ENCODE assay signal across 21 cellular contexts in the genomic region with DNA sequence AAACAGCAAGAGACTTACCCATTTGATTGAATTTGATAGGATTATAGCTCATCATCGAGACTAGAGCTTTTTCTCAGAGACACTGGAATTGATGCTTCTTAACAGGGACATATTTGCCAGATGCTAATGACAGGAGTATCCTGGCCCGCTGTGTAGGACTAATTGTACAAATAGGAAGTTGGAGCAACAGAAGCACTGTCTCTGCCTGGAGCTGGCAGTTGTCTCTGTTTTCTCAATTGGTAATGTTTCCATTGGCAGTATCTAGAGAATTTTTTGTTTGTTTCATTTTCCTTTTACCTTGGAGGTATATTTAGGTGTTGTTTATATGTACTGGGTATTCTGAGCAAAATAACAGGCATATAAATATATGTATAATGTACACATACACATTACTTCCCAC. TPM values are rescaled to one million over a fixed set of nuclear protein-coding genes. Genes with fewer than 3 reads are reported as not detected.
A peak's percentile ranks its signal among the peaks of the same experiment; 100 is the strongest.
DNase-seq lines count a peak whose midpoint lies in the region; ATAC-seq and TF ChIP-seq lines count a peak whose summit lies in the region.
"Had no signal": no experiment of that assay in that cellular context is flagged by ENCODE, and none has a peak within 500 bp of the region (broad histone marks: within the 10 kb centered on the region; RNA-seq: fewer than 3 reads in every experiment).

No MANE protein-coding gene starts in this region.

- DNase-seq in NCI-H1105 treated with DMSO at 0.1 percent for 48 hours (lab: John Stamatoyannopoulos, UW), result peak; percentile 25
- no peak for DNase-seq in NCI-H1105 (lab: John Stamatoyannopoulos, UW)
- peak; percentile 45 to 78 for DNase-seq in NCI-H446 (lab: John Stamatoyannopoulos, UW)
- DNase-seq in right lobe of liver, result no peak
- no peak for DNase-seq in left colon
- DNase-seq in NCI-H187 (lab: John Stamatoyannopoulos, UW), result no peak
- no peak for DNase-seq in HEK293T (ENCODE audit: extremely low spot score)
- DNase-seq: CD4-positive, alpha-beta T cell; DMS79 treated with DMSO at 0.1 percent for 48 hours; GF-D8; GOT3; NCI-H2081 treated with DMSO at 0.1 percent for 48 hours; NCI-H2171; NCI-H345; NCI-H524 treated with DMSO at 0.1 percent for 48 hours; NCI-H82; RPMI8226; SHP77 treated with DMSO at 0.1 percent for 48 hours had no signal

- POLR2A ChIA-PET in HEK293T (lab: Yijun Ruan, JAX), result interaction anchor here (1.9 kb wide), 1 partner anchor 10 kb away, joined by 5 read pairs; no protein-coding TSS in a partner anchor

- no peak for TF ChIP-seq POLR2A in right lobe of liver (IDR thresholded peaks at IDR 0.05)

- H3K79me2 ChIP-seq in ACC112 (ENCODE audit: control insufficient read depth, insufficient read depth, low read length, unreplicated experiment), result no peaks in the 10 kb centered on the region

- TF ChIP-seq CTCF in right lobe of liver (IDR thresholded peaks at IDR 0.05), result no peak

- H3K36me3 ChIP-seq in ACC112 (ENCODE audit: insufficient read depth, low read length) (no peaks in the 10 kb centered on the region), right lobe of liver (no peaks in the 10 kb centered on the region)
- H3K36me3 ChIP-seq: BLaER1 treated with 17β-estradiol and CSF1 and Interleukin-3, amounts not matched to agents 10 nM and 100 nM; HAP-1 had no signal

- H3K4me3 ChIP-seq in ACC112 (ENCODE audit: low read depth, low read length) (no peak overlapping the region), right lobe of liver (no peak overlapping the region)
- H3K4me3 ChIP-seq: BLaER1 treated with 17β-estradiol and CSF1 and Interleukin-3, amounts not matched to agents 10 nM and 100 nM; HAP-1 had no signal

- H3K4me1 ChIP-seq in ACC112 (ENCODE audit: control insufficient read depth, insufficient read depth, low read length, unreplicated experiment) (peaks cover 27% of the 10 kb centered on the region), right lobe of liver (peaks cover 0 to 7% (median 0%) of the 10 kb centered on the region in 4 donors)
- H3K4me1 ChIP-seq: HAP-1 had no signal

- H2AFZ ChIP-seq in ACC112 (ENCODE audit: low read length, unreplicated experiment), result peak overlapping the region; percentile 20

- no peaks in the 10 kb centered on the region for H3K9me3 ChIP-seq in right lobe of liver
- H3K9me3 ChIP-seq: BLaER1 treated with 17β-estradiol and CSF1 and Interleukin-3, amounts not matched to agents 10 nM and 100 nM; HAP-1 had no signal

- CTCF ChIA-PET in HEK293T (lab: Yijun Ruan, JAX), result no interaction called here

- ATAC-seq in right lobe of liver (peak; percentile 52 to 82 (median 73)), left colon (no peak)

- H3K27ac ChIP-seq in ACC112 (ENCODE audit: low read depth, low read length) (no peak overlapping the region), right lobe of liver (no peak overlapping the region)
- H3K27ac ChIP-seq: BLaER1 treated with 17β-estradiol and CSF1 and Interleukin-3, amounts not matched to agents 10 nM and 100 nM had no signal

- WGBS in right lobe of liver (ENCODE audit: insufficient coverage, low coverage, low lambda C conversion rate, missing lambda C conversion rate), result 43% methylated on average over 2 of the region's 2 CpGs

- no peaks in the 10 kb centered on the region for H3K27me3 ChIP-seq in ACC112 (ENCODE audit: insufficient read depth, low read length)
- no peaks in the 10 kb centered on the region for H3K27me3 ChIP-seq in right lobe of liver
- H3K27me3 ChIP-seq: BLaER1 treated with 17β-estradiol and CSF1 and Interleukin-3, amounts not matched to agents 10 nM and 100 nM had no signal

- intact Hi-C loops in right lobe of liver (cut with DNase I), result no loop called here
- intact Hi-C loops in left colon (cut with DNase I, micrococcal nuclease), result no loop called here

TF ChIP-seq in HEK293T, 16 proteins besides CTCF, POLR2A, EP300 and RAD21:
- no peak for TF ChIP-seq NFRKB (IDR thresholded peaks at IDR 0.05)
- TF ChIP-seq L3MBTL2 (conservative IDR thresholded peaks at IDR 0.05), result no peak
- no peak for TF ChIP-seq CTBP1 (IDR thresholded peaks at IDR 0.05; ENCODE audit: borderline replicate concordance)
- TF ChIP-seq LEF1 (IDR thresholded peaks at IDR 0.05; ENCODE audit: borderline replicate concordance), result no peak
- TF ChIP-seq ELF4 (IDR thresholded peaks at IDR 0.05), result no peak
- TF ChIP-seq FOXM1 (IDR thresholded peaks at IDR 0.05; ENCODE audit: borderline replicate concordance), result no peak
- TF ChIP-seq TARDBP (IDR thresholded peaks at IDR 0.05), result no peak
- no peak for TF ChIP-seq HDGF (IDR thresholded peaks at IDR 0.05; ENCODE audit: borderline replicate concordance)
- no peak for TF ChIP-seq ZNF384 (IDR thresholded peaks at IDR 0.05)
- TF ChIP-seq SP1 (IDR thresholded peaks at IDR 0.05), result no peak
TF ChIP-seq in HEK293T: peak in this region for 0.

RNA-seq across cellular contexts. Expression of gene PCOLCE2, which starts 8.9 kb away (rescaled TPM):
- total RNA-seq in right lobe of liver, result 1 to 10 TPM; 1.8 to 9.7 (median 3.8) TPM
- total RNA-seq in left colon, result 1 to 10 TPM; 2.6 to 2.9 TPM
- total RNA-seq: CD4-positive, alpha-beta T cell had no signal

Comparison
In these comparisons a context has a peak if more than half of its experiments do, and no peak if none do; other contexts are left out.
1. DNase-seq: peak in NCI-H1105 treated with DMSO at 0.1 percent for 48 hours (single experiment) and NCI-H446 (2 of 2); none in NCI-H1105 (single experiment), right lobe of liver (0 of 3), left colon (0 of 2), NCI-H187 (0 of 2) and HEK293T (single experiment).